8 cellular contexts compared by ENCODE assay signal in the genomic region with DNA sequence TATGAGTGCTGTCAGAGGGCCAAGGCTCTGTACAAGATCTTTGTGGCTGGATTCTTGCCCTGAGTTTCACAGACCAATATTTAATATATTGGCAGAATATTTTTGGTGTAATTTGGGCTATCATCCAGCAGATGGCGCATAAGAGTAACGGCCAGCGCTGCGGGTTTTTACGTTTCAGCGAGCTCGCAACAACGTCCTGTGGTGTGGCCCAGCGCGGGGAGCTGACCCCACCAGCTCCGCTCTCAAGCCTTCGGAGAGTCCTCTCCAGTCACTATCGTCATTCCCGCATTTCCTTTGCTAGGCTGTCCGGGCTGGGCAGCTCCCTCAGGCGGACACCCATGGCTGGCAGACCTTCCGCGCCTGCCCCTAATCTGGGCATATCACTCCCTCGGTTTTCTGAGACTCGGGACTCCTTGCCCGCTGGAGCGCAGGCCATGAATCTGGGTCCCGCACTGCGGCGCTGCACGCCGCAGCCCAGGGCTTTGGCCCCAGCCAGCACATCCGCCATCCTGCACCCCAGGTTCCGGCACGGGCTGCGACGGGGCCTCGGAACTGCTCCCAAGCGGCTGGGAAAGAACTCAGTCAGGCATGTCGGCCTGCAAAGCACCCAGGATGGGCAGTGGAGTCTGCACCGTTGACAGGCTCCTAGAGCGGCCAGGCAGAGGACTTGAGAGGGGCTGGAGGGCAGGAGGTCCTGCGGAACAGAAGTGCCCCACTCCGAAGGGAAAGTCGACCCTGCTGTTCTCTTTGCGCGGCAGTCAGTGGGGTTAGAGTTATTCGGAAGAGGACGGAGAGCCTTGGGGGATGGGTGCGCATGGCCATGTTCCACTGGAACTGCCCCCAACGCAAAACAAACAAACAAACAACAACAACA. TPM values are rescaled to one million over a fixed set of nuclear protein-coding genes. Genes with fewer than 3 reads are reported as not detected.
DNase-seq lines count a peak whose midpoint lies in the region; ATAC-seq, FAIRE-seq and TF ChIP-seq lines count a peak whose summit lies in the region.

No MANE protein-coding gene starts in this region.

- no peaks in the 10 kb centered on the region for H3K9me3 Mint-ChIP-seq in activated T-helper 2 cell treated with anti-CD3 and anti-CD28 coated beads, Interferon-gamma antibody, Interleukin-2, Interleukin-4, amounts not matched to agents 10 μg/mL and 5 μg/mL and 100 μg/mL, durations not matched to agents 14 hours and 24 hours and 36 hours
- no peaks in the 10 kb centered on the region for H3K9me3 Mint-ChIP-seq in natural killer cell treated with Interleukin-12 subunit alpha and Interleukin-12 subunit beta and Interleukin-15 and Interleukin-18, amount 100 ng/mL, for 72 hours

- no peaks in the 10 kb centered on the region for H3K27me3 ChIP-seq in HL-60 (ENCODE audit: insufficient read depth, poor library complexity, severe bottlenecking)

- 0 out of 2 replicates have a peak overlapping the region, but pooled peaks have one; percentile 2 for H3K27ac ChIP-seq in HL-60 (replicated peaks)

- TF ChIP-seq POLR2A in GM12891 (IDR thresholded peaks at IDR 0.05; ENCODE audit: low read depth, low read length): no peak

- H3K4me1 Mint-ChIP-seq in activated T-helper 2 cell treated with anti-CD3 and anti-CD28 coated beads, Interferon-gamma antibody, Interleukin-2, Interleukin-4, amounts not matched to agents 10 μg/mL and 5 μg/mL and 100 μg/mL, durations not matched to agents 14 hours and 24 hours and 36 hours (ENCODE audit: low read depth): peaks cover 8% of the 10 kb centered on the region
- peaks cover 10 to 12% of the 10 kb centered on the region in 2 donors for H3K4me1 Mint-ChIP-seq in natural killer cell treated with Interleukin-12 subunit alpha and Interleukin-12 subunit beta and Interleukin-15 and Interleukin-18, amount 100 ng/mL, for 72 hours (ENCODE audit: low read depth in 2 of 2)

- no peaks in the 10 kb centered on the region for H3K36me3 Mint-ChIP-seq in activated T-helper 2 cell treated with anti-CD3 and anti-CD28 coated beads, Interferon-gamma antibody, Interleukin-2, Interleukin-4, amounts not matched to agents 10 μg/mL and 5 μg/mL and 100 μg/mL, durations not matched to agents 14 hours and 24 hours and 36 hours (ENCODE audit: low read depth)
- no peaks in the 10 kb centered on the region for H3K36me3 Mint-ChIP-seq in natural killer cell treated with Interleukin-12 subunit alpha and Interleukin-12 subunit beta and Interleukin-15 and Interleukin-18, amount 100 ng/mL, for 72 hours

- peak; percentile 88 to 89 for ATAC-seq in natural killer cell treated with Interleukin-12 subunit alpha and Interleukin-12 subunit beta and Interleukin-15 and Interleukin-18, amount 100 ng/mL, for 72 hours
- no peak for ATAC-seq in GM18868 (IDR thresholded peaks at IDR 0.05; ENCODE audit: unreplicated experiment)

- no peak overlapping the region for H3K27ac Mint-ChIP-seq in activated T-helper 2 cell treated with anti-CD3 and anti-CD28 coated beads, Interferon-gamma antibody, Interleukin-2, Interleukin-4, amounts not matched to agents 10 μg/mL and 5 μg/mL and 100 μg/mL, durations not matched to agents 14 hours and 24 hours and 36 hours
- peak overlapping the region; percentile 53 to 68 for H3K27ac Mint-ChIP-seq in natural killer cell treated with Interleukin-12 subunit alpha and Interleukin-12 subunit beta and Interleukin-15 and Interleukin-18, amount 100 ng/mL, for 72 hours

- DNase-seq in GM12891 (ENCODE audit: insufficient read length, low spot score) (peak; percentile 37), HL-60 (ENCODE audit: low read depth in 1 of 2, low spot score in 1 of 2) (peak in 1 of 2 experiments; percentile 64), RPMI7951 (ENCODE audit: low read depth) (peak; percentile 61), fibroblast of villous mesenchyme (ENCODE audit: low read depth) (peak; percentile 80)
- DNase-seq in activated T-helper 2 cell treated with anti-CD3 and anti-CD28 coated beads, Interferon-gamma antibody, Interleukin-2, Interleukin-4, amounts not matched to agents 10 μg/mL and 5 μg/mL and 100 μg/mL, durations not matched to agents 14 hours and 24 hours and 36 hours (ENCODE audit: low spot score): peak; percentile 33
- peak; percentile 77 for DNase-seq in natural killer cell treated with Interleukin-12 subunit alpha and Interleukin-12 subunit beta and Interleukin-15 and Interleukin-18, amount 100 ng/mL, for 72 hours (ENCODE audit: low spot score)
- DNase-seq in stimulated activated naive CD4-positive, alpha-beta T cell (lab: John Stamatoyannopoulos, UW): peak; percentile 25 to 81 (median 52)

- H3K4me3 ChIP-seq in HL-60 (replicated peaks; ENCODE audit: insufficient read depth, low read length): peak overlapping the region; percentile 49
- H3K4me3 ChIP-seq in fibroblast of villous mesenchyme (ENCODE audit: low read depth, low read length): peak overlapping the region; percentile 49

- FAIRE-seq in GM12891 (lab: Jason Lieb, UNC): peak; percentile 87

- TF ChIP-seq CTCF in HL-60 (IDR thresholded peaks at IDR 0.05; ENCODE audit: insufficient read depth, low read length): peak; percentile 40
- peak; percentile 73 for TF ChIP-seq CTCF in fibroblast of villous mesenchyme (IDR thresholded peaks at IDR 0.05; ENCODE audit: insufficient read depth, low read depth, low read length)

- intact Hi-C loops in activated T-helper 2 cell treated with anti-CD3 and anti-CD28 coated beads, Interferon-gamma antibody, Interleukin-2, Interleukin-4, amounts not matched to agents 10 μg/mL and 5 μg/mL and 100 μg/mL, durations not matched to agents 14 hours and 24 hours and 36 hours (cut with micrococcal nuclease): loop anchor here (2.0 to 10.0 kb wide), 5 partner anchors 37 to 1333 kb away; a partner anchor contains a TSS

- H3K4me3 Mint-ChIP-seq in activated T-helper 2 cell treated with anti-CD3 and anti-CD28 coated beads, Interferon-gamma antibody, Interleukin-2, Interleukin-4, amounts not matched to agents 10 μg/mL and 5 μg/mL and 100 μg/mL, durations not matched to agents 14 hours and 24 hours and 36 hours (ENCODE audit: low read depth): peak overlapping the region; percentile 82
- H3K4me3 Mint-ChIP-seq in natural killer cell treated with Interleukin-12 subunit alpha and Interleukin-12 subunit beta and Interleukin-15 and Interleukin-18, amount 100 ng/mL, for 72 hours: peak overlapping the region; percentile 83

- H3K27me3 Mint-ChIP-seq in activated T-helper 2 cell treated with anti-CD3 and anti-CD28 coated beads, Interferon-gamma antibody, Interleukin-2, Interleukin-4, amounts not matched to agents 10 μg/mL and 5 μg/mL and 100 μg/mL, durations not matched to agents 14 hours and 24 hours and 36 hours (ENCODE audit: low read depth): peaks cover 39% of the 10 kb centered on the region
- H3K27me3 Mint-ChIP-seq in natural killer cell treated with Interleukin-12 subunit alpha and Interleukin-12 subunit beta and Interleukin-15 and Interleukin-18, amount 100 ng/mL, for 72 hours: no peaks in the 10 kb centered on the region

TF ChIP-seq in GM12891, 5 proteins besides CTCF, POLR2A, EP300 and RAD21 (continues in another document):
- TF ChIP-seq POLR2AphosphoS5 (IDR thresholded peaks at IDR 0.05; ENCODE audit: low read depth, low read length) (no peak), POU2F2 (IDR thresholded peaks at IDR 0.05; ENCODE audit: low read depth, low read length) (no peak), PAX5 (IDR thresholded peaks at IDR 0.05; ENCODE audit: insufficient read depth, low read length, severe bottlenecking) (no peak), SPI1 (IDR thresholded peaks at IDR 0.05; ENCODE audit: low read depth, low read length) (no peak)

RNA-seq across cellular contexts. Expression of a gene that starts 18.4 kb away (rescaled TPM):
- polyA plus RNA-seq in GM12891 (2012; ENCODE audit: low read depth, missing spikeins): not detected
- not detected in 2 replicates for total RNA-seq in RPMI7951 (2014; rRNA removed; shearing (Covaris generic))
- total RNA-seq in activated T-helper 2 cell treated with anti-CD3 and anti-CD28 coated beads, Interferon-gamma antibody, Interleukin-2, Interleukin-4, amounts not matched to agents 10 μg/mL and 5 μg/mL and 100 μg/mL, durations not matched to agents 14 hours and 24 hours and 36 hours: not detected in 2 replicates
- total RNA-seq in fibroblast of villous mesenchyme: 9.3 and 73.0 TPM in 2 replicates
- not detected for total RNA-seq in natural killer cell treated with Interleukin-12 subunit alpha and Interleukin-12 subunit beta and Interleukin-15 and Interleukin-18, amount 100 ng/mL, for 72 hours

RNA-seq across cellular contexts. Expression of a gene that starts 23.5 kb away (rescaled TPM):
- not detected for polyA plus RNA-seq in GM12891 (2012; ENCODE audit: low read depth, missing spikeins)
- not detected in 2 replicates for total RNA-seq in RPMI7951 (2014; rRNA removed; shearing (Covaris generic))
- not detected in 2 replicates for total RNA-seq in activated T-helper 2 cell treated with anti-CD3 and anti-CD28 coated beads, Interferon-gamma antibody, Interleukin-2, Interleukin-4, amounts not matched to agents 10 μg/mL and 5 μg/mL and 100 μg/mL, durations not matched to agents 14 hours and 24 hours and 36 hours
- under 0.01 TPM in 1 of 2 replicates, not detected in the other for total RNA-seq in fibroblast of villous mesenchyme
- total RNA-seq in natural killer cell treated with Interleukin-12 subunit alpha and Interleukin-12 subunit beta and Interleukin-15 and Interleukin-18, amount 100 ng/mL, for 72 hours: not detected

RNA-seq across cellular contexts. Expression of a gene that starts 25.3 kb away (rescaled TPM):
- not detected for polyA plus RNA-seq in GM12891 (2012; ENCODE audit: low read depth, missing spikeins)
- total RNA-seq in RPMI7951 (2014; rRNA removed; shearing (Covaris generic)): not detected in 2 replicates
- total RNA-seq in activated T-helper 2 cell treated with anti-CD3 and anti-CD28 coated beads, Interferon-gamma antibody, Interleukin-2, Interleukin-4, amounts not matched to agents 10 μg/mL and 5 μg/mL and 100 μg/mL, durations not matched to agents 14 hours and 24 hours and 36 hours: not detected in 2 replicates
- total RNA-seq in fibroblast of villous mesenchyme: 3.5 and 17.7 TPM in 2 replicates
- not detected for total RNA-seq in natural killer cell treated with Interleukin-12 subunit alpha and Interleukin-12 subunit beta and Interleukin-15 and Interleukin-18, amount 100 ng/mL, for 72 hours

RNA-seq across cellular contexts. Expression of a gene that starts 54.7 kb away (rescaled TPM):
- not detected for polyA plus RNA-seq in GM12891 (2012; ENCODE audit: low read depth, missing spikeins)
- total RNA-seq in RPMI7951 (2014; rRNA removed; shearing (Covaris generic)): 0.12 TPM in 1 of 2 replicates, not detected in the other
- total RNA-seq in activated T-helper 2 cell treated with anti-CD3 and anti-CD28 coated beads, Interferon-gamma antibody, Interleukin-2, Interleukin-4, amounts not matched to agents 10 μg/mL and 5 μg/mL and 100 μg/mL, durations not matched to agents 14 hours and 24 hours and 36 hours: not detected in 2 replicates
- not detected in 2 replicates for total RNA-seq in fibroblast of villous mesenchyme
- not detected for total RNA-seq in natural killer cell treated with Interleukin-12 subunit alpha and Interleukin-12 subunit beta and Interleukin-15 and Interleukin-18, amount 100 ng/mL, for 72 hours

RNA-seq across cellular contexts. Expression of a gene that starts 59.2 kb away (rescaled TPM):
- 10.8 TPM for polyA plus RNA-seq in GM12891 (2012; ENCODE audit: low read depth, missing spikeins)
- 14.3 and 20.7 TPM in 2 replicates for total RNA-seq in RPMI7951 (2014; rRNA removed; shearing (Covaris generic))
- 4.0 and 5.2 TPM in 2 replicates for total RNA-seq in activated T-helper 2 cell treated with anti-CD3 and anti-CD28 coated beads, Interferon-gamma antibody, Interleukin-2, Interleukin-4, amounts not matched to agents 10 μg/mL and 5 μg/mL and 100 μg/mL, durations not matched to agents 14 hours and 24 hours and 36 hours
- 61.2 and 131 TPM in 2 replicates for total RNA-seq in fibroblast of villous mesenchyme
- 10 to 100 TPM; 24.9 to 48.8 TPM for total RNA-seq in natural killer cell treated with Interleukin-12 subunit alpha and Interleukin-12 subunit beta and Interleukin-15 and Interleukin-18, amount 100 ng/mL, for 72 hours
